ENCODE assay signal across 8 cellular contexts in the genomic region with DNA sequence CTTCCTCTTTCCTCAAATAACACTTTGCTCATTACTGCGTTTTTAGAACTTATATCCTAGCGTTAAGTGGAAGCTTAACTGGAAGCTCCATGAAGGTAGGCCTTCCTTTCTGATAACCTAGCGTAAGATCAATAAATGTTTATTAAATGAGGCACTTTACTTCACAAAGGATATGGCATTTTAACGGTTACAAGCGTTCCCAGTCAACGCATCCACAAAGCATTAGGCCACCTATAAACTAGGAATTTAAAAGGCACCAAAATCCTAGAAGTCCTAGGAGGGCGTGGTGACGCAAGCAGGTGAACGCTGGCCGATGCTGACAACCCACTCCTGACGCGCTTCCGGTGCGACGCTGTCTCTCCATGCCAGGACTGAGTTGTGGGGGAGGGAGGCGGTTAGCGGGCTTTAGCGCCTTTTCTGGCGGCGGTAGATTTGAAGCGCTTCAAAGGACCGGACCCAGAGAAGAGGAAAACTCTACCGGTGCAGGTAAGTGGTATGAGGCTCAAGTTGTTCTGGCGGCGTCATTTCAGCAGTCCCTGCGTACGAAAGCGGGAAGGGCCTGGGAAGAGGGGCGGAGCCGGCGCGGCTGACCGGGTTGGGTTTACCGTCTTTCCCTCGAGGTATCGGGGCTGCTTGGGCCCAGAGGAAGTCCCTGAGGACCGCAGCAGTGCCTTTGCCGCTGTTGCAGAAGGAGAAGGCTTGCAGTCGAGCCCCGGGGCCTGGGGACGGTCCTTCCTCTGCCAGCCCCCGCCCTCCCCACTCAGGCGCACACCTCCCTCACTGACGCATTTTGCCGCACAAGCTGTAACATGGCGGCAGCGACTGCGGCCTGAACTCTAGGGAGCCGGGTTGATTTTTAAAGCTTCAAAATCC. TPM values are rescaled to one million over a fixed set of nuclear protein-coding genes. Genes with fewer than 3 reads are reported as not detected.
DNase-seq lines count a peak whose midpoint lies in the region; TF ChIP-seq lines count a peak whose summit lies in the region.

A gene (plus strand): TSS at position 347 of the 873 bp plus-strand sequence. CDS start 19,691 bp downstream, outside the sequence.

- H3K9me3 ChIP-seq in HAP-1 (no peaks in the 10 kb centered on the region), MM.1S (replicated peaks; ENCODE audit: insufficient read depth, low read length) (no peaks in the 10 kb centered on the region)

- H3K9ac ChIP-seq in MM.1S (ENCODE audit: low read length): peak within 1 kb of the TSS; percentile 94

- H3K36me3 ChIP-seq in HAP-1 (replicated peaks) (0 out of 2 replicates have a peak, but pooled peaks cover 2% of the 10 kb centered on the region), MM.1S (replicated peaks; ENCODE audit: insufficient read depth, low read length) (no peaks in the 10 kb centered on the region)

- DNase-seq in G401 (ENCODE audit: low spot score): peak; percentile 94
- peak; percentile 90 for DNase-seq in HAP-1 (ENCODE audit: low spot score in 2 of 2)
- DNase-seq in MM.1S: peak; percentile 94
- peak; percentile 92 for DNase-seq in SK-MEL-5 (ENCODE audit: low read depth, low spot score)
- peak; percentile 94 for DNase-seq in activated naive CD4-positive, alpha-beta T cell treated with anti-CD3 and anti-CD28 coated beads for 36 hours
- DNase-seq in germinal center (ENCODE audit: low spot score): peak; percentile 89
- peak; percentile 55 for DNase-seq in non-pigmented ciliary epithelial cell (ENCODE audit: low read depth)
- peak; percentile 97 for DNase-seq in superior temporal gyrus (ENCODE audit: extremely low spot score)

- H3K9me2 ChIP-seq in MM.1S (replicated peaks; ENCODE audit: insufficient read depth, low read length): no peaks in the 10 kb centered on the region

- no peaks in the 10 kb centered on the region for H3K4me1 ChIP-seq in HAP-1
- H3K4me1 ChIP-seq in MM.1S (ENCODE audit: low read length): peaks cover 10% of the 10 kb centered on the region; the same call in 1 of the 2 replicates

- H3K79me2 ChIP-seq in MM.1S (ENCODE audit: low read length): peaks cover 49% of the 10 kb centered on the region

- in situ Hi-C loops in G401 (cut with HindIII; ENCODE audit: low sequenced_read_pairs) (no loop called here), HAP-1 (cut with MboI; ENCODE audit: low sequenced_read_pairs) (no loop called here), SK-MEL-5 (cut with HindIII; ENCODE audit: low pct_unique_long_range_greater_than_20kb, low sequenced_read_pairs) (no loop called here)

- peak within 1 kb of the TSS; percentile 94 for H2AFZ ChIP-seq in MM.1S (ENCODE audit: low read length)

- H3K4me3 ChIP-seq in HAP-1 (peak within 1 kb of the TSS; percentile 94), MM.1S (ENCODE audit: low read length) (peak within 1 kb of the TSS; percentile 98)

- peaks cover 15% of the 10 kb centered on the region for H3K9me3 Mint-ChIP-seq in activated naive CD4-positive, alpha-beta T cell treated with anti-CD3 and anti-CD28 coated beads for 36 hours

- CTCF ChIA-PET in activated naive CD4-positive, alpha-beta T cell treated with anti-CD3 and anti-CD28 coated beads for 36 hours (lab: Charles Lee): no interaction called here

- H3F3A ChIP-seq in MM.1S (ENCODE audit: insufficient read depth, low read length): peaks cover 9% of the 10 kb centered on the region

- H3K27ac ChIP-seq in MM.1S (ENCODE audit: low read length): peak within 1 kb of the TSS; percentile 96

- H3K4me2 ChIP-seq in MM.1S (ENCODE audit: low read depth, low read length): peak within 1 kb of the TSS; percentile 86

- TF ChIP-seq CTCF in MM.1S (IDR thresholded peaks at IDR 0.05; ENCODE audit: low read length): no peak

- H3K27ac Mint-ChIP-seq in activated naive CD4-positive, alpha-beta T cell treated with anti-CD3 and anti-CD28 coated beads for 36 hours: peak within 1 kb of the TSS; percentile 100

- H3K27me3 ChIP-seq in HAP-1 (ENCODE audit: low read depth) (no peaks in the 10 kb centered on the region), MM.1S (replicated peaks; ENCODE audit: insufficient read depth, low read length) (no peaks in the 10 kb centered on the region)

- H3K36me3 Mint-ChIP-seq in activated naive CD4-positive, alpha-beta T cell treated with anti-CD3 and anti-CD28 coated beads for 36 hours (ENCODE audit: low read depth): peaks cover 26% of the 10 kb centered on the region

- H3K27me3 Mint-ChIP-seq in activated naive CD4-positive, alpha-beta T cell treated with anti-CD3 and anti-CD28 coated beads for 36 hours (ENCODE audit: low read depth): no peaks in the 10 kb centered on the region

- peak within 1 kb of the TSS; percentile 98 for H3K4me3 Mint-ChIP-seq in activated naive CD4-positive, alpha-beta T cell treated with anti-CD3 and anti-CD28 coated beads for 36 hours

- intact Hi-C loops in activated naive CD4-positive, alpha-beta T cell treated with anti-CD3 and anti-CD28 coated beads for 36 hours (cut with micrococcal nuclease): loop anchor here (1.0 kb wide), 4 partner anchors 11 to 240 kb away; a partner anchor contains a TSS

- peaks cover 33% of the 10 kb centered on the region for H3K4me1 Mint-ChIP-seq in activated naive CD4-positive, alpha-beta T cell treated with anti-CD3 and anti-CD28 coated beads for 36 hours (ENCODE audit: low read depth)

- H4K20me1 ChIP-seq in MM.1S (ENCODE audit: insufficient read depth, low read length): peaks cover 8% of the 10 kb centered on the region

RNA-seq across cellular contexts. Expression of the gene that starts here (rescaled TPM):
- 39.5 and 57.5 TPM in 2 replicates for total RNA-seq in G401 (2014; rRNA removed; shearing (Covaris generic))
- 25.7 and 26.0 TPM in 2 replicates for total RNA-seq in SK-MEL-5 (2014; rRNA removed; shearing (Covaris generic))
- 12.0 and 17.4 TPM in 2 replicates for polyA plus RNA-seq in SK-MEL-5 (2015; cell fraction: cytosol; rRNA removed)
- polyA plus RNA-seq in SK-MEL-5 (2015; cell fraction: nucleus; rRNA removed): 58.9 and 77.7 TPM in 2 replicates
- total RNA-seq in activated naive CD4-positive, alpha-beta T cell treated with anti-CD3 and anti-CD28 coated beads for 36 hours: 10 to 100 TPM; 53.4 to 56.6 TPM

Comparison
In these comparisons a context has a peak if more than half of its experiments do, and no peak if none do; other contexts are left out.
1. Peak in every context shown above with its lines: DNase-seq, H3K4me3 ChIP-seq and H3K27ac ChIP-seq.